ENCODE assay signal across 8 cellular contexts in the genomic region with DNA sequence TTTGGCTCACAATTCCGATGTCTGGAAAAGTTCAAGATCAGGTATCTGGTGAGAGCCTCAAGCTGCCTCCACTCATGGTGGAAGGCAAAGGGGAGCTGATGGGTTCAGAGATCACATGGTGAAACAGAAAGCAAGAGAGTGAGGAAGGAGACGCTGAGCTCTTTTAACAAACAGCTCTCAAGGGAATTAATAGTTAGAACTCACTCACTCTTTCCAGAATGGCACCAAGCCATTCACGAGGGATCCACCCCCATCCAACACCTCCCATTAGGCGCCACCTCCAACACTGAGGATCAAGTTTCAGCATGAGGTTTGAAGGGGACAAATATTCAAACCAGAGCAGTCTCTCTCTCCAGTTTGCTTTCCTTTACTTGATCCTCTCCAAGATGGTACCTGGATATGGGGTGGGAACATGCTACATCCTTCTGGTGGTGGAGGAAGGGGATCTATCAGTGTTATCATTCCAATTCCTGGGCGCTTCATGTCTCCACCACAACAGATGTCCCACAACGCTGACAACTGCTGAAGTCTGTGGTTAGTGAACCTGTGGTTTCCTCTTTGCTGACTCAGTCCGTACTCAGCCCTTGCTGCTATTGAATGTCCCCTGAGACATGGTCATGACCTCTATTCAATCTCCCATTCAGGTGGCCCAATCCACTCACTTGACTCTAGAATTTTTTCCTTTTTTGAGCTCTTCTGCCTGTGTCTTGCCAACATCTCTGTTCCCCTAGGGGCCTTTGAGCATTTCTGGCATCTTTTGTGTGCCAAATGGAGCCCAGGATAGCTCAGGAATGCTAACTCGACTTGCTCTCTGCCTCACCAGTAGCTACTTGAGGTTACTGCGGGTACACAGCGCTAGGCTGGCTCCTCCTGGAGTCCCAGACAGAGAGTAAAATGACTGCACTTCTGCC.
A peak's percentile ranks its signal among the peaks of the same experiment; 100 is the strongest.
DNase-seq lines count a peak whose midpoint lies in the region; ATAC-seq lines count a peak whose summit lies in the region.

No MANE protein-coding gene starts in this region.

- intact Hi-C loops in head of caudate nucleus (cut with DNase I): no loop called here

- H3K36me3 ChIP-seq in KOPT-K1 (ENCODE audit: insufficient read depth, low read length): no peaks in the 10 kb centered on the region

- no peaks in the 10 kb centered on the region for H3K9me3 Mint-ChIP-seq in stimulated activated effector memory CD8-positive, alpha-beta T cell treated with anti-CD3 and anti-CD28 coated beads, Interleukin-12 subunit alpha, Interleukin-12 subunit beta, amount 100 ng/mL, for 72 hours

- H3K4me1 Mint-ChIP-seq in stimulated activated effector memory CD8-positive, alpha-beta T cell treated with anti-CD3 and anti-CD28 coated beads, Interleukin-12 subunit alpha, Interleukin-12 subunit beta, amount 100 ng/mL, for 72 hours: peaks cover 21% of the 10 kb centered on the region

- no peaks in the 10 kb centered on the region for H3K9me3 ChIP-seq in KOPT-K1 (ENCODE audit: insufficient read depth, low read length, poor library complexity, severe bottlenecking)

- peak overlapping the region; percentile 46 for H3K4me3 Mint-ChIP-seq in stimulated activated effector memory CD8-positive, alpha-beta T cell treated with anti-CD3 and anti-CD28 coated beads, Interleukin-12 subunit alpha, Interleukin-12 subunit beta, amount 100 ng/mL, for 72 hours

- H3K27ac Mint-ChIP-seq in stimulated activated effector memory CD8-positive, alpha-beta T cell treated with anti-CD3 and anti-CD28 coated beads, Interleukin-12 subunit alpha, Interleukin-12 subunit beta, amount 100 ng/mL, for 72 hours: peak overlapping the region; percentile 87

- H3K36me3 Mint-ChIP-seq in stimulated activated effector memory CD8-positive, alpha-beta T cell treated with anti-CD3 and anti-CD28 coated beads, Interleukin-12 subunit alpha, Interleukin-12 subunit beta, amount 100 ng/mL, for 72 hours: peaks cover 8% of the 10 kb centered on the region

- peak; percentile 98 for ATAC-seq in stimulated activated effector memory CD8-positive, alpha-beta T cell treated with anti-CD3 and anti-CD28 coated beads, Interleukin-12 subunit alpha, Interleukin-12 subunit beta, amount 100 ng/mL, for 72 hours

- DNase-seq in NCI-H345 (lab: John Stamatoyannopoulos, UW): peak; percentile 26
- no peak for DNase-seq in NCI-H345 treated with DMSO at 0.1 percent for 48 hours (lab: John Stamatoyannopoulos, UW; ENCODE audit: unreplicated experiment)
- peak; percentile 64 for DNase-seq in GOT3 (lab: John Stamatoyannopoulos, UW)
- peak in 3 of 5 experiments; percentile 6 to 92 (median 9) for DNase-seq in T-helper 2 cell
- peak; percentile 6 for DNase-seq in effector CD4-positive, alpha-beta T cell
- peak; percentile 9 to 58 for DNase-seq in stimulated activated effector memory CD8-positive, alpha-beta T cell treated with anti-CD3 and anti-CD28 coated beads, Interleukin-12 subunit alpha, Interleukin-12 subunit beta, amount 100 ng/mL, for 72 hours (ENCODE audit: low spot score in 2 of 2)
- no peak for DNase-seq in head of caudate nucleus

- peak overlapping the region; percentile 41 for H3K27ac ChIP-seq in KOPT-K1 (ENCODE audit: low read depth, low read length, poor library complexity, severe bottlenecking)

Comparison
In these comparisons a context has a peak if more than half of its experiments do, and no peak if none do; other contexts are left out.
1. DNase-seq: peak in NCI-H345 (single experiment), GOT3 (single experiment), T-helper 2 cell (3 of 5), effector CD4-positive, alpha-beta T cell (single experiment) and stimulated activated effector memory CD8-positive, alpha-beta T cell treated with anti-CD3 and anti-CD28 coated beads, Interleukin-12 subunit alpha, Interleukin-12 subunit beta, amount 100 ng/mL, for 72 hours (2 of 2); none in NCI-H345 treated with DMSO at 0.1 percent for 48 hours (single experiment) and head of caudate nucleus (0 of 42).